In genomic region chr4:95984081-95984480, GRCh38 we compare ENCODE assay signal across 13 cellular contexts.
"Had no signal": no experiment of that assay in that cellular context is flagged by ENCODE, and none has a peak within 500 bp of the region (broad histone marks: within the 10 kb centered on the region; RNA-seq: fewer than 3 reads in every experiment).

No MANE protein-coding gene starts in this region.

- H3K27me3 ChIP-seq: esophagus squamous epithelium, foreskin keratinocyte, pancreas had no signal

- H3K9me3 ChIP-seq: pancreas had no signal

- ATAC-seq: foreskin keratinocyte, left cardiac atrium, left ventricle myocardium superior, right cardiac atrium had no signal

- H3K27ac ChIP-seq: esophagus squamous epithelium, foreskin keratinocyte, pancreas had no signal

- DNase-seq: esophagus squamous epithelium; foreskin keratinocyte; kidney; left cardiac atrium; left ventricle myocardium superior; mesendoderm; naive B cell; occipital lobe; pancreas; right cardiac atrium; small intestine; stimulated activated CD4-positive, alpha-beta T cell treated with anti-CD3 and anti-CD28 coated beads, Interleukin-2, amount 100 ng/mL, for 48 hours; stimulated activated naive CD4-positive, alpha-beta T cell treated with Interleukin-2 at 50 U/mL for 16 hours had no signal

- H3K4me1 ChIP-seq: esophagus squamous epithelium, foreskin keratinocyte, pancreas had no signal

- H3K36me3 ChIP-seq: esophagus squamous epithelium, pancreas had no signal

- H3K4me3 ChIP-seq: esophagus squamous epithelium, pancreas had no signal
